Comparison of ENCODE assay signal across 15 cellular contexts in genomic region chr3:54931182-54931581, GRCh38. TPM values are rescaled to one million over a fixed set of nuclear protein-coding genes. Genes with fewer than 3 reads are reported as not detected.
DNase-seq lines count a peak whose midpoint lies in the region; ATAC-seq and TF ChIP-seq lines count a peak whose summit lies in the region.
"Had no signal": no experiment of that assay in that cellular context is flagged by ENCODE, and none has a peak within 500 bp of the region (broad histone marks: within the 10 kb centered on the region; RNA-seq: fewer than 3 reads in every experiment).

No MANE protein-coding gene starts in this region.

- DNase-seq in NCI-H146 (lab: John Stamatoyannopoulos, UW) (peak; percentile 84), WTC11 (ENCODE audit: low spot score) (no peak), hypothalamus (lab: John Stamatoyannopoulos, UW) (peak in 42 of 51 donors; percentile 2 to 83 (median 40)), pons (ENCODE audit: low spot score) (peak; percentile 96)
- DNase-seq in activated CD4-positive, alpha-beta T cell treated with anti-CD3 and anti-CD28 coated beads, Interleukin-2, amount 10 ng/mL, durations not matched to agents 24 days and 14 days: no peak
- DNase-seq: activated CD4-positive, alpha-beta T cell treated with anti-CD3 and anti-CD28 coated beads, Interleukin-2, amount 50 U/mL, for 48 hours; activated T-cell treated with anti-CD3 and anti-CD28 coated beads, Interleukin-2, amount 50 U/mL, for 1 hour; NCI-H187 treated with DMSO at 0.1 percent for 48 hours; NCI-H510A treated with DMSO at 0.1 percent for 48 hours; pancreas; stimulated activated CD4-positive, alpha-beta T cell treated with anti-CD3 and anti-CD28 coated beads, Interleukin-2, amount 100 ng/mL, for 48 hours had no signal

- no peaks in the 10 kb centered on the region for H3K9me3 Mint-ChIP-seq in WTC11
- H3K9me3 Mint-ChIP-seq in activated CD4-positive, alpha-beta T cell treated with anti-CD3 and anti-CD28 coated beads, Interleukin-2, amount 10 ng/mL, durations not matched to agents 24 days and 14 days: no peaks in the 10 kb centered on the region
- H3K9me3 Mint-ChIP-seq: activated naive CD4-positive, alpha-beta T cell treated with anti-CD3 and anti-CD28 coated beads, Interleukin-2, amount 50 U/mL, for 24 hours had no signal

- intact Hi-C loops in activated CD4-positive, alpha-beta T cell treated with anti-CD3 and anti-CD28 coated beads, Interleukin-2, amount 10 ng/mL, durations not matched to agents 24 days and 14 days (cut with micrococcal nuclease): no loop called here

- peaks cover 8% of the 10 kb centered on the region for H3K4me1 Mint-ChIP-seq in WTC11
- no peaks in the 10 kb centered on the region for H3K4me1 Mint-ChIP-seq in activated CD4-positive, alpha-beta T cell treated with anti-CD3 and anti-CD28 coated beads, Interleukin-2, amount 10 ng/mL, durations not matched to agents 24 days and 14 days
- H3K4me1 Mint-ChIP-seq: activated naive CD4-positive, alpha-beta T cell treated with anti-CD3 and anti-CD28 coated beads, Interleukin-2, amount 50 U/mL, for 24 hours had no signal

- POLR2A ChIA-PET in WTC11 (lab: Charles Lee): no interaction called here

- no peaks in the 10 kb centered on the region for H3K27me3 Mint-ChIP-seq in WTC11 (ENCODE audit: low read depth)
- no peaks in the 10 kb centered on the region for H3K27me3 Mint-ChIP-seq in activated CD4-positive, alpha-beta T cell treated with anti-CD3 and anti-CD28 coated beads, Interleukin-2, amount 10 ng/mL, durations not matched to agents 24 days and 14 days
- H3K27me3 Mint-ChIP-seq: activated naive CD4-positive, alpha-beta T cell treated with anti-CD3 and anti-CD28 coated beads, Interleukin-2, amount 50 U/mL, for 24 hours had no signal

- no peak; the same call in 1 of the 2 replicates for ATAC-seq in WTC11
- no peak for ATAC-seq in HG02870 (IDR thresholded peaks at IDR 0.05; ENCODE audit: unreplicated experiment)
- ATAC-seq in GM19328 (IDR thresholded peaks at IDR 0.05; ENCODE audit: unreplicated experiment): no peak
- ATAC-seq: pancreas had no signal

- CTCF ChIA-PET in WTC11 (lab: Charles Lee): interaction anchor here (0.6 kb wide), 1 partner anchor 101 kb away, joined by 3 read pairs; no protein-coding TSS in a partner anchor

- no peak for TF ChIP-seq CTCF in WTC11 (IDR thresholded peaks at IDR 0.05)

- H3K27ac Mint-ChIP-seq in WTC11: no peak overlapping the region
- H3K27ac Mint-ChIP-seq in activated CD4-positive, alpha-beta T cell treated with anti-CD3 and anti-CD28 coated beads, Interleukin-2, amount 10 ng/mL, durations not matched to agents 24 days and 14 days: no peak overlapping the region
- H3K27ac Mint-ChIP-seq: activated naive CD4-positive, alpha-beta T cell treated with anti-CD3 and anti-CD28 coated beads, Interleukin-2, amount 50 U/mL, for 24 hours had no signal

- no peaks in the 10 kb centered on the region for H3K36me3 Mint-ChIP-seq in WTC11
- no peaks in the 10 kb centered on the region for H3K36me3 Mint-ChIP-seq in activated CD4-positive, alpha-beta T cell treated with anti-CD3 and anti-CD28 coated beads, Interleukin-2, amount 10 ng/mL, durations not matched to agents 24 days and 14 days (ENCODE audit: low read depth)
- H3K36me3 Mint-ChIP-seq: activated naive CD4-positive, alpha-beta T cell treated with anti-CD3 and anti-CD28 coated beads, Interleukin-2, amount 50 U/mL, for 24 hours had no signal

- H3K4me3 Mint-ChIP-seq in WTC11: no peak overlapping the region
- no peak overlapping the region for H3K4me3 Mint-ChIP-seq in activated CD4-positive, alpha-beta T cell treated with anti-CD3 and anti-CD28 coated beads, Interleukin-2, amount 10 ng/mL, durations not matched to agents 24 days and 14 days
- H3K4me3 Mint-ChIP-seq: activated naive CD4-positive, alpha-beta T cell treated with anti-CD3 and anti-CD28 coated beads, Interleukin-2, amount 50 U/mL, for 24 hours had no signal

TF ChIP-seq in WTC11, 78 proteins besides CTCF, POLR2A, EP300 and RAD21:
- TF ChIP-seq ZNF281 (CRISPR knock-in tag; IDR thresholded peaks at IDR 0.05) (no peak), FOXK1 (CRISPR knock-in tag; IDR thresholded peaks at IDR 0.05) (no peak), CREM (CRISPR knock-in tag; IDR thresholded peaks at IDR 0.05) (no peak), JUN (CRISPR knock-in tag; IDR thresholded peaks at IDR 0.05) (no peak), NR1H2 (CRISPR knock-in tag; IDR thresholded peaks at IDR 0.05) (no peak), HMGA2 (CRISPR knock-in tag; IDR thresholded peaks at IDR 0.05) (0 out of 2 replicates have a peak, but pooled peaks have one; percentile 6)
- TF ChIP-seq, protein P1, sequence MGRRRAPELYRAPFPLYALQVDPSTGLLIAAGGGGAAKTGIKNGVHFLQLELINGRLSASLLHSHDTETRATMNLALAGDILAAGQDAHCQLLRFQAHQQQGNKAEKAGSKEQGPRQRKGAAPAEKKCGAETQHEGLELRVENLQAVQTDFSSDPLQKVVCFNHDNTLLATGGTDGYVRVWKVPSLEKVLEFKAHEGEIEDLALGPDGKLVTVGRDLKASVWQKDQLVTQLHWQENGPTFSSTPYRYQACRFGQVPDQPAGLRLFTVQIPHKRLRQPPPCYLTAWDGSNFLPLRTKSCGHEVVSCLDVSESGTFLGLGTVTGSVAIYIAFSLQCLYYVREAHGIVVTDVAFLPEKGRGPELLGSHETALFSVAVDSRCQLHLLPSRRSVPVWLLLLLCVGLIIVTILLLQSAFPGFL (CRISPR knock-in tag; IDR thresholded peaks at IDR 0.05; ENCODE audit: borderline replicate concordance): no peak

RNA-seq across cellular contexts. Expression of gene LRTM1, which starts 3.3 kb away (rescaled TPM):
- not detected in 3 replicates for total RNA-seq in WTC11 (2021)
- total RNA-seq in activated CD4-positive, alpha-beta T cell treated with anti-CD3 and anti-CD28 coated beads, Interleukin-2, amount 10 ng/mL, durations not matched to agents 24 days and 14 days: not detected in 2 replicates
- total RNA-seq: pancreas, suprapubic skin had no signal

Comparison
In these comparisons a context has a peak if more than half of its experiments do, and no peak if none do; other contexts are left out.
1. DNase-seq: peak in NCI-H146 (single experiment), hypothalamus (42 of 51) and pons (single experiment); none in WTC11 (single experiment) and activated CD4-positive, alpha-beta T cell treated with anti-CD3 and anti-CD28 coated beads, Interleukin-2, amount 10 ng/mL, durations not matched to agents 24 days and 14 days (single experiment).